27 cellular contexts compared by ENCODE assay signal in genomic region chr7:118285358-118285757, GRCh38.
"Had no signal": no experiment of that assay in that cellular context is flagged by ENCODE, and none has a peak within 500 bp of the region (broad histone marks: within the 10 kb centered on the region; RNA-seq: fewer than 3 reads in every experiment).

No MANE protein-coding gene starts in this region.

- H3K4me3 ChIP-seq: left lung, lower lobe of right lung, pancreas, prostate gland, skin epidermis, stomach, suprapubic skin, thoracic aorta, tibial artery, upper lobe of right lung had no signal

- H3K27ac ChIP-seq: left lung, lower lobe of right lung, pancreas, prostate gland, skin epidermis, stomach, suprapubic skin, thoracic aorta, tibial artery, upper lobe of right lung had no signal

- DNase-seq: hypothalamus; immature natural killer cell; left colon; left lung; lower lobe of right lung; mammary epithelial cell; mesenchymal stem cell; naive thymus-derived CD8-positive, alpha-beta T cell; nucleus accumbens; pancreas; posterior cingulate gyrus; retina; right cardiac atrium; stimulated activated CD4-positive, alpha-beta T cell treated with anti-CD3 and anti-CD28 coated beads, Interleukin-12 subunit alpha, Interleukin-12 subunit beta, amount 100 ng/mL, for 4 hours; stimulated activated CD4-positive, alpha-beta T cell treated with anti-CD3 and anti-CD28 coated beads, Interleukin-15, amount 100 ng/mL, for 24 hours; stimulated activated CD4-positive, alpha-beta T cell treated with anti-CD3 and anti-CD28 coated beads, Interleukin-2, amount 100 ng/mL, for 24 hours; stimulated activated CD4-positive, alpha-beta T cell treated with anti-CD3 and anti-CD28 coated beads, Interleukin-4, amount 100 ng/mL, for 1 hour; stimulated activated naive B cell treated with anti-CD40 and anti-IgM and Interleukin-4, amounts not matched to agents 10 μg/mL and 1 μg/mL and 100 μg/mL, for 72 hours; stimulated activated naive CD8-positive, alpha-beta T cell treated with anti-CD3 and anti-CD28 coated beads, Interleukin-15, Interleukin-2, amounts not matched to agents 100 U/mL and 50 U/mL, for 24 hours; stomach; tibial artery; trophoblast cell; upper lobe of right lung had no signal
